9 cellular contexts compared by ENCODE assay signal in the genomic region with DNA sequence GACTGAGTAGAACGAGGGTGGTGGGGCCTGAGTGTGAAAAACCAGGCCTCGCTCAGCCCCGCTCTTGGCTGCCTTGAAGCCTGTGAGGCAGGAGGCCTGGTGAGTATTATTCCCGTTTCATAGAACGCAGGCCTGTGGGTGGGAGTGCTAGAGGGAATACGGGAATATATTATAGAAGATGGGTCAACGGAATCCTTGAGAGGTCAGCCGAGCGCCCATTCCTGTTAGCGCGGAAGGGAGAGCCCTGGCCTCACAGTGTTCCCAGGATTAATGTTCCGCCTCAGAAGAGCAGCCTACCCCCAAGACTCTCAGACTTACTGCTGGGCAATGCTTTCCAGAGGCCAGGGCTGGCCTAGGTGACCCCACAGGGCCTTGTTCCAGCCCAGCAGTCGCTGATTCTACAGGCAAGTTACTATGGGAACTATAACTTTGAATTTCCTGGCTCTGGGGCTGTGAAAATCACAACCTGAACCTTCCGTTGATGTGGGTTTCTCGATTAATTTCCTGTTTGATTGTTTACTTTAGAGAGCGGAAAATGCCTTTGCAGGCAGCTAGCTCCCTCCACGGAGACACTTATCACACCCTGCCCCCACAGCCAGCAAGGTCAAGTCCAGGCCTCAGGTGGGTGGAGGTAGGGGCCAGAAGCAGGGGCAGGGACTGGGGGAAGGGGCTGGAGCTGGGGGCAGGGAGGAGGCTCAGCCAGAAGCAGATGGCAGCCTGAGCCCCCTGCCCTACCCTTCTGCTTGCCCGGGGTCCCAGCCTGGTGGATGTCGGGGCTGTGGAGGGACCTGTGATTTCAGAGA.
DNase-seq lines count a peak whose midpoint lies in the region; ATAC-seq, FAIRE-seq and TF ChIP-seq lines count a peak whose summit lies in the region.
"Had no signal": no experiment of that assay in that cellular context is flagged by ENCODE, and none has a peak within 500 bp of the region (broad histone marks: within the 10 kb centered on the region; RNA-seq: fewer than 3 reads in every experiment).

No MANE protein-coding gene starts in this region.

- intact Hi-C loops in heart right ventricle (cut with DNase I): loop anchor here in 5 of 10 donors (2.0 to 10.0 kb wide), 8 partner anchors 45 to 162 kb away; no protein-coding TSS in a partner anchor

- ATAC-seq in heart right ventricle (peak; percentile 37 to 85 (median 76)), HG03439 (IDR thresholded peaks at IDR 0.05; ENCODE audit: unreplicated experiment) (no peak)

- DNase-seq in HT-29 (ENCODE audit: low spot score): peak; percentile 59
- no peak for DNase-seq in activated T-cell treated with anti-CD3 and anti-CD28 coated beads, Interleukin-2, amount 50 U/mL, for 24 hours
- DNase-seq in heart right ventricle: peak; percentile 42 to 65
- peak; percentile 59 for DNase-seq in small intestine
- DNase-seq in H7: no peak
- DNase-seq in SHP77 treated with DMSO at 0.1 percent for 48 hours (lab: John Stamatoyannopoulos, UW): no peak
- no peak for DNase-seq in NCI-H510A (lab: John Stamatoyannopoulos, UW)
- DNase-seq: GOT3 had no signal

- H3K27me3 ChIP-seq in heart right ventricle (no peaks in the 10 kb centered on the region), small intestine (ENCODE audit: control insufficient read depth in 2 of 2, insufficient read depth in 2 of 2, low read length in 2 of 2) (no peaks in the 10 kb centered on the region), H7 (ENCODE audit: control insufficient read depth, insufficient read depth, low read length) (no peaks in the 10 kb centered on the region)

- H3K36me3 Mint-ChIP-seq in activated T-cell treated with anti-CD3 and anti-CD28 coated beads, Interleukin-2, amount 50 U/mL, for 24 hours (ENCODE audit: low read depth): no peaks in the 10 kb centered on the region

- H3K9me3 Mint-ChIP-seq in activated T-cell treated with anti-CD3 and anti-CD28 coated beads, Interleukin-2, amount 50 U/mL, for 24 hours: no peaks in the 10 kb centered on the region

- peaks cover 69% of the 10 kb centered on the region for H3K4me1 Mint-ChIP-seq in activated T-cell treated with anti-CD3 and anti-CD28 coated beads, Interleukin-2, amount 50 U/mL, for 24 hours (ENCODE audit: low read depth)

- H3K4me1 ChIP-seq in heart right ventricle (peaks cover 12 to 78% (median 63%) of the 10 kb centered on the region in 9 donors), small intestine (ENCODE audit: control insufficient read depth in 2 of 2, insufficient read depth in 1 of 2, low read depth in 1 of 2, low read length in 1 of 2) (peaks cover 0 to 11% of the 10 kb centered on the region in 2 donors)

- H3K4me3 ChIP-seq in heart right ventricle (no peak overlapping the region), small intestine (ENCODE audit: low read depth in 1 of 2, low read length in 2 of 2) (no peak overlapping the region), H7 (ENCODE audit: insufficient read depth, low read depth, low read length) (no peak overlapping the region)

- TF ChIP-seq CTCF in heart right ventricle (IDR thresholded peaks at IDR 0.05): no peak

- no peaks in the 10 kb centered on the region for H3K36me3 ChIP-seq in heart right ventricle
- H3K36me3 ChIP-seq in small intestine (ENCODE audit: control insufficient read depth in 2 of 2, insufficient read depth in 2 of 2, low read length in 2 of 2): no peaks in the 10 kb centered on the region
- no peaks in the 10 kb centered on the region for H3K36me3 ChIP-seq in H7 (replicated peaks; ENCODE audit: control insufficient read depth, insufficient read depth, low read length)

- H3K27me3 Mint-ChIP-seq in activated T-cell treated with anti-CD3 and anti-CD28 coated beads, Interleukin-2, amount 50 U/mL, for 24 hours: no peaks in the 10 kb centered on the region

- H3K9me3 ChIP-seq in heart right ventricle (no peaks in the 10 kb centered on the region), small intestine (ENCODE audit: control insufficient read depth, low read depth) (no peaks in the 10 kb centered on the region)

- peak overlapping the region; percentile 72 to 94 (median 84) for H3K27ac ChIP-seq in heart right ventricle
- H3K27ac ChIP-seq in small intestine (ENCODE audit: low read depth in 1 of 2, low read length in 1 of 2): peak overlapping the region in 1 of 2 donors; percentile 86

- no peak for FAIRE-seq in small intestine (lab: Jason Lieb, UNC)

- peak overlapping the region; percentile 6 for H3K4me3 Mint-ChIP-seq in activated T-cell treated with anti-CD3 and anti-CD28 coated beads, Interleukin-2, amount 50 U/mL, for 24 hours

- 58 to 67% methylated on average over 19 of the region's 19 CpGs for WGBS in heart right ventricle, 2 donors
- WGBS in small intestine, 3 donors: 52 to 71% (median 57%) methylated on average over 18 to 19 of the region's 19 CpGs

- peak overlapping the region; percentile 86 for H3K27ac Mint-ChIP-seq in activated T-cell treated with anti-CD3 and anti-CD28 coated beads, Interleukin-2, amount 50 U/mL, for 24 hours

Comparison
In these comparisons a context has a peak if more than half of its experiments do, and no peak if none do; other contexts are left out.
1. DNase-seq: peak in HT-29 (single experiment), heart right ventricle (2 of 2) and small intestine (single experiment); none in activated T-cell treated with anti-CD3 and anti-CD28 coated beads, Interleukin-2, amount 50 U/mL, for 24 hours (single experiment), H7 (single experiment), SHP77 treated with DMSO at 0.1 percent for 48 hours (single experiment) and NCI-H510A (single experiment).